Comparison of ENCODE assay signal across 11 cellular contexts in genomic region chr2:120771556-120772208, GRCh38. TPM values are rescaled to one million over a fixed set of nuclear protein-coding genes. Genes with fewer than 3 reads are reported as not detected.
A peak's percentile ranks its signal among the peaks of the same experiment; 100 is the strongest.
DNase-seq lines count a peak whose midpoint lies in the region; ATAC-seq and TF ChIP-seq lines count a peak whose summit lies in the region.
"Had no signal": no experiment of that assay in that cellular context is flagged by ENCODE, and none has a peak within 500 bp of the region (broad histone marks: within the 10 kb centered on the region; RNA-seq: fewer than 3 reads in every experiment).

No MANE protein-coding gene starts in this region.

- no peak for TF ChIP-seq CTCF in lung (IDR thresholded peaks at IDR 0.05; ENCODE audit: control extremely low read depth, extremely low read depth)

- no peaks in the 10 kb centered on the region for H3K4me1 ChIP-seq in lung (ENCODE audit: control insufficient read depth in 2 of 2, insufficient read depth in 2 of 2, low read length in 2 of 2)

- peak; percentile 39 for ATAC-seq in lung (ENCODE audit: insufficient read depth, low FRiP score)

- 70 to 83% methylated on average over 7 of the region's 7 CpGs for WGBS in lung, 2 donors

- H3K4me3 ChIP-seq in lung: no peak overlapping the region

- H3K27ac ChIP-seq in lung (ENCODE audit: low read depth in 1 of 2, low read length in 1 of 2): no peak overlapping the region

- no peaks in the 10 kb centered on the region for H3K27me3 ChIP-seq in lung (ENCODE audit: control insufficient read depth, insufficient read depth)

- H3K36me3 ChIP-seq in lung (ENCODE audit: control insufficient read depth in 2 of 2, insufficient read depth in 2 of 2, low read length in 2 of 2): no peaks in the 10 kb centered on the region

- DNase-seq in activated effector memory CD4-positive, alpha-beta T cell treated with anti-CD3 and anti-CD28 coated beads, Interleukin-2, amount 50 U/mL, for 16 hours: peak; percentile 60
- no peak for DNase-seq in activated effector memory CD4-positive, alpha-beta T cell treated with Interleukin-2 at 50 U/mL for 16 hours
- DNase-seq in dedifferentiated amniotic fluid mesenchymal stem cell (ENCODE audit: extremely low spot score): peak; percentile 79
- DNase-seq in lung (ENCODE audit: low spot score): no peak
- no peak for DNase-seq in stimulated activated CD4-positive, alpha-beta T cell treated with anti-CD3 and anti-CD28 coated beads, Interleukin-1b, Interleukin-23, amount 100 ng/mL, for 48 hours
- no peak for DNase-seq in KG1 (lab: John Stamatoyannopoulos, UW)
- DNase-seq in stimulated activated CD4-positive, alpha-beta T cell treated with anti-CD3 and anti-CD28 coated beads, Interleukin-2, amount 100 ng/mL, for 48 hours: no peak
- no peak for DNase-seq in activated CD4-positive, alpha-beta T cell treated with anti-CD3 and anti-CD28 coated beads, Interleukin-2, amount 50 U/mL, for 4 hours
- DNase-seq: 8988T, activated B cell treated with CpG ODN at 0.5 μM for 24 hours had no signal

- no peaks in the 10 kb centered on the region for H3K9me3 ChIP-seq in lung (ENCODE audit: control insufficient read depth in 2 of 2, insufficient read depth in 1 of 2, low read length in 1 of 2)

RNA-seq across cellular contexts. Expression of gene GLI2, which starts 36.0 kb away (rescaled TPM):
- 1 to 10 TPM; 5.8 to 9.2 TPM for total RNA-seq in lung
- 1 to 10 TPM; 1.1 TPM for polyA plus RNA-seq in lung
- total RNA-seq: activated B cell treated with CpG ODN at 0.5 μM for 24 hours, mononuclear cell had no signal

Comparison
In these comparisons a context has a peak if more than half of its experiments do, and no peak if none do; other contexts are left out.
1. DNase-seq: peak in activated effector memory CD4-positive, alpha-beta T cell treated with anti-CD3 and anti-CD28 coated beads, Interleukin-2, amount 50 U/mL, for 16 hours (single experiment) and dedifferentiated amniotic fluid mesenchymal stem cell (single experiment); none in activated effector memory CD4-positive, alpha-beta T cell treated with Interleukin-2 at 50 U/mL for 16 hours (single experiment), lung (single experiment), stimulated activated CD4-positive, alpha-beta T cell treated with anti-CD3 and anti-CD28 coated beads, Interleukin-1b, Interleukin-23, amount 100 ng/mL, for 48 hours (single experiment), KG1 (single experiment), stimulated activated CD4-positive, alpha-beta T cell treated with anti-CD3 and anti-CD28 coated beads, Interleukin-2, amount 100 ng/mL, for 48 hours (0 of 2) and activated CD4-positive, alpha-beta T cell treated with anti-CD3 and anti-CD28 coated beads, Interleukin-2, amount 50 U/mL, for 4 hours (0 of 2).